Comparison of ENCODE assay signal across 8 cellular contexts in genomic region chr6:53492860-53493634, GRCh38. TPM values are rescaled to one million over a fixed set of nuclear protein-coding genes. Genes with fewer than 3 reads are reported as not detected.
A peak's percentile ranks its signal among the peaks of the same experiment; 100 is the strongest.
DNase-seq lines count a peak whose midpoint lies in the region; ATAC-seq, FAIRE-seq and TF ChIP-seq lines count a peak whose summit lies in the region.

No MANE protein-coding gene starts in this region.

- H3K27ac ChIP-seq in H1 (ENCODE audit: low read depth, low read length) (no peak overlapping the region), stomach (no peak overlapping the region)

- TF ChIP-seq EP300 in H1 (IDR thresholded peaks at IDR 0.05; ENCODE audit: borderline replicate concordance in 1 of 2, low read depth in 2 of 2, low read length in 2 of 2): no peak
- no peak for TF ChIP-seq EP300 in stomach (IDR thresholded peaks at IDR 0.05)

- CTCF ChIA-PET in H1 (lab: Charles Lee; ENCODE audit: partially characterized antibody): interaction anchor here (0.6 to 6.5 kb wide), 70 partner anchors 8 to 770 kb away, joined by 3 to 84 read pairs (median 4); partner anchors contain the start of gene KLHL31

- no peak overlapping the region for H2BK12ac ChIP-seq in H1 (ENCODE audit: low read depth, low read length)

- POLR2A ChIA-PET in H1 (lab: Charles Lee; ENCODE audit: partially characterized antibody): interaction anchor here (0.6 to 1.3 kb wide), 3 partner anchors 159 to 235 kb away, joined by 3 read pairs; no protein-coding TSS in a partner anchor

- H2BK5ac ChIP-seq in H1 (ENCODE audit: low read depth, low read length): no peak overlapping the region

- WGBS in H1 (ENCODE audit: extremely low coverage in 1 of 2, insufficient coverage in 1 of 2, insufficient read length in 1 of 2, insufficient replicate concordance in 2 of 2, low coverage in 1 of 2, low lambda C conversion rate in 2 of 2, missing lambda C conversion rate in 1 of 2), 2 experiments: 47% methylated on average over 11 of the region's 11 CpGs; no CpG with 5 or more reads in 1 of the 2 experiments
- 20 to 29% (median 26%) methylated on average over 11 of the region's 11 CpGs for WGBS in stomach, 5 donors

- no peak overlapping the region for H2BK20ac ChIP-seq in H1 (ENCODE audit: low read length)

- no peak overlapping the region for H3K56ac ChIP-seq in H1 (replicated peaks; ENCODE audit: insufficient read length, low read depth, low read length)

- TF ChIP-seq RAD21 in H1 (IDR thresholded peaks at IDR 0.05 in 1 of 2, conservative IDR thresholded peaks at IDR 0.05 in 1 of 2; ENCODE audit: low read depth in 2 of 2, low read length in 2 of 2): peak; percentile 71 to 75

- intact Hi-C loops in Right ventricle myocardium inferior (cut with DNase I): loop anchor here (2.0 to 5.0 kb wide), 4 partner anchors 52 to 464 kb away; partner anchors contain the start of gene GCLC
- intact Hi-C loops in cardiac septum (cut with DNase I): loop anchor here (1.0 to 5.0 kb wide), 3 partner anchors 54 to 232 kb away; partner anchors contain the start of gene GCLC
- intact Hi-C loops in stomach (cut with DNase I; ENCODE audit: low total_unique reads): no loop called here

- no peaks in the 10 kb centered on the region for H3K23me2 ChIP-seq in H1 (ENCODE audit: low read depth, low read length)

- H3K27me3 ChIP-seq in H1 (replicated peaks in 1 of 4; ENCODE audit: control insufficient read depth in 3 of 4, extremely low read depth in 1 of 4, insufficient read depth in 3 of 4, low read length in 3 of 4) (no peaks in the 10 kb centered on the region), stomach (no peaks in the 10 kb centered on the region)

- H4K5ac ChIP-seq in H1 (ENCODE audit: insufficient read length, low read depth, low read length): no peak overlapping the region

- no peak overlapping the region for H2AFZ ChIP-seq in H1 (ENCODE audit: low read length)

- TF ChIP-seq POLR2A in H1 (IDR thresholded peaks at IDR 0.05; ENCODE audit: control extremely low read depth in 1 of 2, low read depth in 2 of 2, low read length in 2 of 2): no peak
- TF ChIP-seq POLR2A in stomach (IDR thresholded peaks at IDR 0.05): no peak

- ATAC-seq in Right ventricle myocardium inferior (peak; percentile 68), memory B cell (ENCODE audit: low read depth) (peak; percentile 45), GM19452 (IDR thresholded peaks at IDR 0.05; ENCODE audit: unreplicated experiment) (no peak)

- no peak overlapping the region for H3K9ac ChIP-seq in H1 (replicated peaks in 1 of 4; ENCODE audit: extremely low read depth in 1 of 4, low read depth in 3 of 4, low read length in 3 of 4)

- peaks cover 0 to 3% (median 0%) of the 10 kb centered on the region in 4 experiments; a peak in 2 of 8 replicates for H3K36me3 ChIP-seq in H1 (ENCODE audit: control insufficient read depth in 2 of 4, insufficient read depth in 4 of 4, low read length in 3 of 4)
- peaks cover 0 to 4% (median 1%) of the 10 kb centered on the region in 4 donors for H3K36me3 ChIP-seq in stomach

- H3K4me1 Mint-ChIP-seq in memory B cell: no peaks in the 10 kb centered on the region

- H3K9me3 Mint-ChIP-seq in memory B cell: no peaks in the 10 kb centered on the region

- no peak overlapping the region for H3K4me2 ChIP-seq in H1 (ENCODE audit: insufficient read depth in 1 of 2, low read depth in 2 of 2, low read length in 2 of 2)

- no peak overlapping the region for H3K18ac ChIP-seq in H1 (ENCODE audit: extremely low read depth, low read length)

- peaks cover 3% of the 10 kb centered on the region for H3K27me3 Mint-ChIP-seq in memory B cell

- H3K4me1 ChIP-seq in H1 (replicated peaks in 1 of 4; ENCODE audit: control insufficient read depth in 3 of 4, insufficient read depth in 4 of 4, low read length in 3 of 4): no peaks in the 10 kb centered on the region
- H3K4me1 ChIP-seq in stomach: peaks cover 0 to 47% (median 21%) of the 10 kb centered on the region in 4 donors

- H2BK15ac ChIP-seq in H1 (ENCODE audit: low read length): no peak overlapping the region

- TF ChIP-seq CTCF in H1 (IDR thresholded peaks at IDR 0.05; ENCODE audit: control extremely low read depth in 1 of 3, insufficient read depth in 1 of 3, low read depth in 1 of 3, low read length in 3 of 3): peak in 2 of 3 experiments; percentile 52; a peak in 2 of 4 replicates
- peak in 5 of 7 experiments; percentile 56 to 69 (median 61) for TF ChIP-seq CTCF in stomach (IDR thresholded peaks at IDR 0.05)

- H4K20me1 ChIP-seq in H1 (replicated peaks in 1 of 2; ENCODE audit: control insufficient read depth in 1 of 2, insufficient read depth in 2 of 2, low read length in 2 of 2): no peaks in the 10 kb centered on the region

- H3K4me3 ChIP-seq in H1 (ENCODE audit: extremely low read depth in 1 of 4, insufficient read depth in 2 of 4, low read depth in 3 of 4, low read length in 4 of 4): no peak overlapping the region
- peak overlapping the region in 2 of 4 donors; percentile 1 to 15 for H3K4me3 ChIP-seq in stomach

- H3K36me3 Mint-ChIP-seq in memory B cell: peaks cover 2% of the 10 kb centered on the region

- no peaks in the 10 kb centered on the region for H3K79me2 ChIP-seq in H1 (ENCODE audit: control insufficient read depth in 1 of 2, insufficient read depth in 2 of 2, low read length in 2 of 2)

- H3K4me3 Mint-ChIP-seq in memory B cell: peak overlapping the region; percentile 52

- H3K9me3 ChIP-seq in H1 (ENCODE audit: insufficient read depth in 2 of 2, low read depth in 1 of 2, low read length in 1 of 2) (no peaks in the 10 kb centered on the region), stomach (no peaks in the 10 kb centered on the region)

- H4K91ac ChIP-seq in H1 (replicated peaks; ENCODE audit: insufficient read length, low read length): no peak overlapping the region

- no peak overlapping the region for H3K23ac ChIP-seq in H1 (ENCODE audit: insufficient read length)

- DNase-seq in Right ventricle myocardium inferior (ENCODE audit: missing footprints) (no peak), cardiac septum (ENCODE audit: low spot score) (no peak), NCI-H1436 (lab: John Stamatoyannopoulos, UW) (peak; percentile 23), SW480 (ENCODE audit: low spot score) (peak; percentile 38), H1 (ENCODE audit: low read depth in 1 of 2, low spot score in 2 of 2) (peak in 1 of 2 experiments; percentile 49), memory B cell (ENCODE audit: low spot score in 2 of 2) (peak in 1 of 2 donors; percentile 45), stomach (no peak)

- no peak overlapping the region for H2AK5ac ChIP-seq in H1 (ENCODE audit: low read depth, low read length)

- H4K8ac ChIP-seq in H1 (ENCODE audit: extremely low read depth, insufficient read depth, low read length): no peak overlapping the region

- H3K4ac ChIP-seq in H1 (replicated peaks; ENCODE audit: insufficient read length, low read depth, low read length): no peak overlapping the region

- H3K14ac ChIP-seq in H1 (ENCODE audit: insufficient read length): no peak overlapping the region

- no peak overlapping the region for H3K27ac Mint-ChIP-seq in memory B cell

- no peaks in the 10 kb centered on the region for H3K79me1 ChIP-seq in H1 (ENCODE audit: low read depth, low read length)

- H2BK120ac ChIP-seq in H1 (replicated peaks; ENCODE audit: low read depth, low read length): no peak overlapping the region

- no peak for FAIRE-seq in H1 (lab: Jason Lieb, UNC)

TF ChIP-seq in H1, 55 proteins besides CTCF, POLR2A, EP300 and RAD21:
- TF ChIP-seq SIN3A (conservative IDR thresholded peaks at IDR 0.05 in 1 of 2, IDR thresholded peaks at IDR 0.05 in 1 of 2; ENCODE audit: low read depth in 1 of 2, low read length in 2 of 2) (no peak), RXRA (IDR thresholded peaks at IDR 0.05; ENCODE audit: insufficient read depth, low read depth, low read length) (no peak), E2F6 (IDR thresholded peaks at IDR 0.05) (no peak)

RNA-seq across cellular contexts. Expression of gene GCLC, which starts 51.9 kb away (rescaled TPM):
- 26.7 TPM for total RNA-seq in Right ventricle myocardium inferior
- total RNA-seq in cardiac septum: 33.0 TPM
- 52.9 and 54.0 TPM in 2 replicates for total RNA-seq in H1 (2021; fragmentation: NEBNext Ultra II Directional; extraction: Animal tissue kit (Norgen Biotek cat#: 25700))
- 10.8 and 15.8 TPM in 2 replicates for polyA plus RNA-seq in H1 (2011; rRNA removed)
- polyA plus RNA-seq in H1 (2011; cell fraction: cytosol; rRNA removed): 16.2 TPM
- 15.2 TPM for polyA plus RNA-seq in H1 (2011; cell fraction: nucleus; rRNA removed)
- polyA plus RNA-seq in H1 (2012, experiment 1 of 2): 33.9 to 55.2 TPM (median 38.2 TPM) in 4 replicates
- polyA plus RNA-seq in H1 (2012, experiment 2 of 2): 2.8 TPM
- polyA plus RNA-seq in H1 (2013, experiment 1 of 2): 22.2 TPM
- polyA plus RNA-seq in H1 (2013, experiment 2 of 2): 23.7 TPM
- polyA minus RNA-seq in H1 (2011; rRNA and poly(A)+ RNA removed): 41.1 and 43.4 TPM in 2 replicates
- polyA minus RNA-seq in H1 (2011; cell fraction: cytosol; rRNA and poly(A)+ RNA removed): 20.9 TPM
- 43.7 TPM for polyA minus RNA-seq in H1 (2011; cell fraction: nucleus; rRNA and poly(A)+ RNA removed)
- total RNA-seq in stomach: 100 to 1,000 TPM in 2 of 5 donors, 10 to 100 TPM in 2, 1 to 10 TPM in 1; 9.3 to 176 (median 99.1) TPM
- 10 to 100 TPM; 17.7 to 33.0 (median 19.5) TPM for polyA plus RNA-seq in stomach

Comparison
In these comparisons a context has a peak if more than half of its experiments do, and no peak if none do; other contexts are left out.
1. DNase-seq: peak in NCI-H1436 (single experiment) and SW480 (single experiment); none in Right ventricle myocardium inferior (single experiment), cardiac septum (single experiment) and stomach (single experiment).